24 cellular contexts compared by ENCODE assay signal in genomic region chr3:27715863-27716262, GRCh38. TPM values are rescaled to one million over a fixed set of nuclear protein-coding genes. Genes with fewer than 3 reads are reported as not detected.
DNase-seq lines count a peak whose midpoint lies in the region; ATAC-seq and TF ChIP-seq lines count a peak whose summit lies in the region.
"Had no signal": no experiment of that assay in that cellular context is flagged by ENCODE, and none has a peak within 500 bp of the region (broad histone marks: within the 10 kb centered on the region; RNA-seq: fewer than 3 reads in every experiment).

No MANE protein-coding gene starts in this region.

- no peak for DNase-seq in CD8-positive, alpha-beta T cell
- DNase-seq in H9 (no peak), MG63 (no peak), kidney glomerular epithelial cell (lab: John Stamatoyannopoulos, UW) (no peak), HPDE6-E6E7 (ENCODE audit: extremely low spot score) (no peak), NCI-H1436 (lab: John Stamatoyannopoulos, UW) (no peak)
- DNase-seq in activated naive CD8-positive, alpha-beta T cell treated with anti-CD3 and anti-CD28 coated beads, Interleukin-2, amount 50 U/mL, for 24 hours, result no peak
- no peak for DNase-seq in naive thymus-derived CD8-positive, alpha-beta T cell
- DNase-seq: activated CD4-positive, alpha-beta T cell treated with anti-CD3 and anti-CD28 coated beads, Interleukin-2, amount 10 ng/mL, durations not matched to agents 7 days and 5 days; activated naive CD4-positive, alpha-beta T cell treated with anti-CD3 and anti-CD28 coated beads for 36 hours; anterior cingulate cortex; CD4-positive, CD25-positive, alpha-beta regulatory T cell; NCI-H1048; NCI-H187; sigmoid colon; SK-N-SH had no signal

- no peak overlapping the region for H3K4ac ChIP-seq in H9 (ENCODE audit: low read depth, low read length)

- H3K36me3 Mint-ChIP-seq in CD8-positive, alpha-beta T cell, result peaks cover 27% of the 10 kb centered on the region
- H3K36me3 Mint-ChIP-seq in H9 (ENCODE audit: insufficient read depth in 1 of 3, low read depth in 3 of 3), result no peaks in the 10 kb centered on the region; a peak in 1 of 7 replicates
- no peaks in the 10 kb centered on the region for H3K36me3 Mint-ChIP-seq in activated naive CD8-positive, alpha-beta T cell treated with anti-CD3 and anti-CD28 coated beads, Interleukin-2, amount 50 U/mL, for 24 hours (ENCODE audit: low read depth)
- H3K36me3 Mint-ChIP-seq in naive thymus-derived CD8-positive, alpha-beta T cell, result peaks cover 0 to 20% (median 14%) of the 10 kb centered on the region in 3 donors
- H3K36me3 Mint-ChIP-seq: CD4-positive, CD25-positive, alpha-beta regulatory T cell had no signal

- H2BK12ac ChIP-seq in H9 (ENCODE audit: insufficient read length, low read depth, low read length), result no peak overlapping the region

- no peak overlapping the region for H3K18ac ChIP-seq in H9 (ENCODE audit: insufficient read length, low read depth, low read length)

- H3K4me3 ChIP-seq in CD8-positive, alpha-beta T cell (ENCODE audit: low read depth, low read length), result no peak overlapping the region
- H3K4me3 ChIP-seq in MG63, result no peak overlapping the region
- H3K4me3 ChIP-seq: sigmoid colon had no signal

- WGBS in H9 (ENCODE audit: extremely low coverage, insufficient read length, low lambda C conversion rate), result no CpG with 5 or more reads among the region's 4 CpGs

- peak overlapping the region; percentile 95 for H3K4me3 Mint-ChIP-seq in CD8-positive, alpha-beta T cell
- peak overlapping the region in 1 of 2 experiments; percentile 63; a peak in 2 of 5 replicates for H3K4me3 Mint-ChIP-seq in H9
- H3K4me3 Mint-ChIP-seq in activated naive CD8-positive, alpha-beta T cell treated with anti-CD3 and anti-CD28 coated beads, Interleukin-2, amount 50 U/mL, for 24 hours, result peak overlapping the region; percentile 13
- peak overlapping the region; percentile 3 to 98 (median 58) for H3K4me3 Mint-ChIP-seq in naive thymus-derived CD8-positive, alpha-beta T cell
- H3K4me3 Mint-ChIP-seq: activated CD4-positive, alpha-beta T cell treated with anti-CD3 and anti-CD28 coated beads, Interleukin-2, amount 10 ng/mL, durations not matched to agents 7 days and 5 days; activated naive CD4-positive, alpha-beta T cell treated with anti-CD3 and anti-CD28 coated beads for 36 hours had no signal

- no peak overlapping the region for H2BK120ac ChIP-seq in H9 (ENCODE audit: low read depth, low read length, poor library complexity, severe bottlenecking)

- no peaks in the 10 kb centered on the region for H3K9me3 ChIP-seq in CD8-positive, alpha-beta T cell (ENCODE audit: low read length)
- H3K9me3 ChIP-seq in H9 (ENCODE audit: control insufficient read depth, low read depth, low read length) (no peaks in the 10 kb centered on the region), MG63 (no peaks in the 10 kb centered on the region)
- H3K9me3 ChIP-seq: lower lobe of right lung, sigmoid colon, SK-N-SH, upper lobe of left lung had no signal

- no peaks in the 10 kb centered on the region for H4K20me1 ChIP-seq in H9 (ENCODE audit: control insufficient read depth, insufficient read depth, insufficient read length)

- H3K4me2 ChIP-seq in H9 (ENCODE audit: insufficient read depth, insufficient read length, low read length), result peak overlapping the region; percentile 47

- no peak overlapping the region for H4K91ac ChIP-seq in H9 (ENCODE audit: insufficient read length, low read depth, low read length)

- no peaks in the 10 kb centered on the region for H3K79me1 ChIP-seq in H9 (ENCODE audit: insufficient read depth, low read depth, low read length, poor library complexity, severe bottlenecking)

- peaks cover 15% of the 10 kb centered on the region for H3K23me2 ChIP-seq in H9 (ENCODE audit: insufficient read length, low read depth, low read length, poor library complexity, severe bottlenecking)

- H3K27ac ChIP-seq in CD8-positive, alpha-beta T cell (ENCODE audit: low read depth, low read length), result no peak overlapping the region
- no peak overlapping the region for H3K27ac ChIP-seq in H9 (ENCODE audit: insufficient read length, low read depth, low read length)
- H3K27ac ChIP-seq: GM23248, lower lobe of right lung, sigmoid colon, VCaP had no signal

- H3K27me3 ChIP-seq in CD8-positive, alpha-beta T cell (ENCODE audit: insufficient read depth, low read length), result peaks cover 11% of the 10 kb centered on the region
- H3K27me3 ChIP-seq in H9 (ENCODE audit: insufficient read depth, low read length) (peaks cover 86% of the 10 kb centered on the region), MG63 (no peaks in the 10 kb centered on the region)

- H2BK15ac ChIP-seq in H9 (ENCODE audit: low read depth, low read length), result no peak overlapping the region

- no peak overlapping the region for H3K56ac ChIP-seq in H9 (ENCODE audit: insufficient read length, low read depth, low read length)

- peaks cover 22% of the 10 kb centered on the region for H3K4me1 ChIP-seq in CD8-positive, alpha-beta T cell (ENCODE audit: insufficient read depth, low read length)
- H3K4me1 ChIP-seq in H9 (ENCODE audit: insufficient read depth, low read length), result peaks cover 3% of the 10 kb centered on the region; the same call in 1 of the 2 replicates

- H3K27ac Mint-ChIP-seq in CD8-positive, alpha-beta T cell, result peak overlapping the region; percentile 87
- no peak overlapping the region for H3K27ac Mint-ChIP-seq in H9
- H3K27ac Mint-ChIP-seq in activated naive CD8-positive, alpha-beta T cell treated with anti-CD3 and anti-CD28 coated beads, Interleukin-2, amount 50 U/mL, for 24 hours, result no peak overlapping the region
- H3K27ac Mint-ChIP-seq in naive thymus-derived CD8-positive, alpha-beta T cell, result peak overlapping the region in 4 of 10 donors; percentile 14 to 84 (median 59)
- H3K27ac Mint-ChIP-seq: activated CD4-positive, alpha-beta T cell treated with anti-CD3 and anti-CD28 coated beads, Interleukin-2, amount 10 ng/mL, durations not matched to agents 7 days and 5 days; activated naive CD4-positive, alpha-beta T cell treated with anti-CD3 and anti-CD28 coated beads for 36 hours; CD4-positive, CD25-positive, alpha-beta regulatory T cell; dendritic cell treated with granulocyte-macrophage colony-stimulating factor and Interleukin-4, amounts not matched to agents 40 ng/mL and 50 ng/mL, for 4 days; T-helper 2 cell treated with Interferon-gamma antibody and Interleukin-4, amounts not matched to agents 5 μg/mL and 100 μg/mL, for 36 hours had no signal

- peaks cover 13% of the 10 kb centered on the region for H3K27me3 Mint-ChIP-seq in CD8-positive, alpha-beta T cell (ENCODE audit: low read depth)
- H3K27me3 Mint-ChIP-seq in H9 (ENCODE audit: low read depth), result peaks cover 100% of the 10 kb centered on the region
- H3K27me3 Mint-ChIP-seq in activated naive CD8-positive, alpha-beta T cell treated with anti-CD3 and anti-CD28 coated beads, Interleukin-2, amount 50 U/mL, for 24 hours, result peaks cover 49% of the 10 kb centered on the region
- H3K27me3 Mint-ChIP-seq in naive thymus-derived CD8-positive, alpha-beta T cell, result peaks cover 4 to 47% (median 32%) of the 10 kb centered on the region in 5 donors

- POLR2A ChIA-PET in CD8-positive, alpha-beta T cell (lab: Charles Lee), result interaction anchor here (1.0 to 1.5 kb wide), 3 partner anchors 491 to 633 kb away, joined by 3 to 7 read pairs (median 6); partner anchors contain the start of genes AZI2 and ZCWPW2
- POLR2A ChIA-PET in naive thymus-derived CD8-positive, alpha-beta T cell (lab: Charles Lee), result interaction anchor here (0.9 to 1.3 kb wide), 2 partner anchors 572 to 608 kb away, joined by 3 read pairs; no protein-coding TSS in a partner anchor

- H2BK20ac ChIP-seq in H9 (ENCODE audit: low read depth, low read length, poor library complexity, severe bottlenecking), result no peak overlapping the region

- H3K23ac ChIP-seq in H9 (ENCODE audit: insufficient read length, low read depth, low read length), result no peak overlapping the region

- no peaks in the 10 kb centered on the region for H3K79me2 ChIP-seq in H9 (ENCODE audit: insufficient read depth, low read length)

- H3K4me1 Mint-ChIP-seq in CD8-positive, alpha-beta T cell (ENCODE audit: low read depth), result peaks cover 53% of the 10 kb centered on the region
- H3K4me1 Mint-ChIP-seq in H9, result peaks cover 58 to 76% of the 10 kb centered on the region in 2 experiments
- H3K4me1 Mint-ChIP-seq in activated naive CD8-positive, alpha-beta T cell treated with anti-CD3 and anti-CD28 coated beads, Interleukin-2, amount 50 U/mL, for 24 hours, result peaks cover 42% of the 10 kb centered on the region
- H3K4me1 Mint-ChIP-seq in naive thymus-derived CD8-positive, alpha-beta T cell, result peaks cover 21 to 61% (median 45%) of the 10 kb centered on the region in 4 donors

- no peak overlapping the region for H3K14ac ChIP-seq in H9 (ENCODE audit: insufficient read depth, low read length)

- H3T11ph ChIP-seq in H9 (ENCODE audit: low read length), result no peak overlapping the region

- ATAC-seq in CD8-positive, alpha-beta T cell, result no peak
- ATAC-seq in activated naive CD8-positive, alpha-beta T cell treated with anti-CD3 and anti-CD28 coated beads, Interleukin-2, amount 50 U/mL, for 24 hours, result no peak
- no peak for ATAC-seq in naive thymus-derived CD8-positive, alpha-beta T cell

- no peak overlapping the region for H4K8ac ChIP-seq in H9 (replicated peaks; ENCODE audit: insufficient read length, low read depth, low read length)

- H2BK5ac ChIP-seq in H9 (ENCODE audit: insufficient read length, low read length), result no peak overlapping the region

- H3K9me3 Mint-ChIP-seq in CD8-positive, alpha-beta T cell, result no peaks in the 10 kb centered on the region
- peaks cover 0 to 5% of the 10 kb centered on the region in 2 experiments; a peak in 2 of 5 replicates for H3K9me3 Mint-ChIP-seq in H9
- H3K9me3 Mint-ChIP-seq in activated naive CD8-positive, alpha-beta T cell treated with anti-CD3 and anti-CD28 coated beads, Interleukin-2, amount 50 U/mL, for 24 hours, result no peaks in the 10 kb centered on the region
- no peaks in the 10 kb centered on the region for H3K9me3 Mint-ChIP-seq in naive thymus-derived CD8-positive, alpha-beta T cell
- H3K9me3 Mint-ChIP-seq: activated CD4-positive, alpha-beta T cell treated with anti-CD3 and anti-CD28 coated beads, Interleukin-2, amount 10 ng/mL, durations not matched to agents 7 days and 5 days; activated naive CD4-positive, alpha-beta T cell treated with anti-CD3 and anti-CD28 coated beads for 36 hours; dendritic cell treated with granulocyte-macrophage colony-stimulating factor and Interleukin-4, amounts not matched to agents 40 ng/mL and 50 ng/mL, for 4 days; T-helper 2 cell treated with Interferon-gamma antibody and Interleukin-4, amounts not matched to agents 5 μg/mL and 100 μg/mL, for 36 hours had no signal

- no peak for TF ChIP-seq CTCF in CD8-positive, alpha-beta T cell (IDR thresholded peaks at IDR 0.05)
- no peak for TF ChIP-seq CTCF in H9 (conservative IDR thresholded peaks at IDR 0.05)

- H3K36me3 ChIP-seq in CD8-positive, alpha-beta T cell (ENCODE audit: insufficient read depth, low read length), result peaks cover 3% of the 10 kb centered on the region
- H3K36me3 ChIP-seq in MG63, result no peaks in the 10 kb centered on the region
- H3K36me3 ChIP-seq: lower lobe of right lung, sigmoid colon, upper lobe of left lung had no signal

- intact Hi-C loops in CD8-positive, alpha-beta T cell (cut with DNase I, micrococcal nuclease), result no loop called here

- CTCF ChIA-PET in CD8-positive, alpha-beta T cell (lab: Charles Lee), result interaction anchor here (0.6 to 2.9 kb wide), 5 partner anchors 569 to 610 kb away, joined by 3 to 8 read pairs (median 3); no protein-coding TSS in a partner anchor

- H4K5ac ChIP-seq in H9 (ENCODE audit: insufficient read length, low read depth, low read length), result no peak overlapping the region

- H2AFZ ChIP-seq in H9 (ENCODE audit: low read length), result no peak overlapping the region
- H2AFZ ChIP-seq: GM23248 had no signal

- no peak overlapping the region for H2AK5ac ChIP-seq in H9 (ENCODE audit: insufficient read length, low read length)

- H3K9ac ChIP-seq in H9 (ENCODE audit: extremely low read depth, insufficient read length, low read length), result no peak overlapping the region
- H3K9ac ChIP-seq: GM23248, SK-N-SH had no signal

RNA-seq across cellular contexts. Expression of gene EOMES, which starts 6.3 kb away (rescaled TPM):
- 1 to 10 TPM; 8.6 to 8.9 TPM for total RNA-seq in CD8-positive, alpha-beta T cell
- 1.7 and 2.0 TPM in 2 replicates for total RNA-seq in H9 (2021)
- 1 to 10 TPM; 4.6 to 6.1 TPM for total RNA-seq in naive thymus-derived CD8-positive, alpha-beta T cell
- polyA plus RNA-seq in naive thymus-derived CD8-positive, alpha-beta T cell, result 100 to 1,000 TPM in 1 of 3 donors, 1 to 10 TPM in 2; 6.2 to 103 (median 8.4) TPM
- total RNA-seq in MG63 (2014; rRNA removed; shearing (Covaris generic); ENCODE audit: low replicate concordance), result 0.30 TPM in 1 of 2 replicates, not detected in the other
- total RNA-seq: cardiac septum, LHCN-M2, sigmoid colon had no signal
- polyA plus RNA-seq: GM23248, SK-N-SH had no signal
